Comparison of ENCODE assay signal across 16 cellular contexts in genomic region chr16:80981103-80981502, GRCh38. TPM values are rescaled to one million over a fixed set of nuclear protein-coding genes. Genes with fewer than 3 reads are reported as not detected.
DNase-seq lines count a peak whose midpoint lies in the region; ATAC-seq and TF ChIP-seq lines count a peak whose summit lies in the region.
"Had no signal": no experiment of that assay in that cellular context is flagged by ENCODE, and none has a peak within 500 bp of the region (broad histone marks: within the 10 kb centered on the region; RNA-seq: fewer than 3 reads in every experiment).

No MANE protein-coding gene starts in this region.

- H3K27ac ChIP-seq in 22Rv1: peak overlapping the region; percentile 33; the same call in 1 of the 2 replicates
- H3K27ac ChIP-seq: A549 had no signal

- ATAC-seq in left lobe of liver (peak; percentile 89), mucosa of descending colon (no peak)
- ATAC-seq in activated T-cell treated with anti-CD3 and anti-CD28 coated beads, Interleukin-2, amount 50 U/mL, for 72 hours (replicated peaks in 1 of 2): no peak
- ATAC-seq: A549; CD8-positive, alpha-beta T cell had no signal

- no peak overlapping the region for H3K4me3 Mint-ChIP-seq in activated T-cell treated with anti-CD3 and anti-CD28 coated beads, Interleukin-2, amount 50 U/mL, for 72 hours
- H3K4me3 Mint-ChIP-seq: CD14-positive monocyte; CD8-positive, alpha-beta T cell; H9 had no signal

- peaks cover 7% of the 10 kb centered on the region for H3K4me1 ChIP-seq in mucosa of descending colon (ENCODE audit: low read depth)

- no peaks in the 10 kb centered on the region for H3K4me1 Mint-ChIP-seq in activated T-cell treated with anti-CD3 and anti-CD28 coated beads, Interleukin-2, amount 50 U/mL, for 72 hours (ENCODE audit: low read depth)
- H3K4me1 Mint-ChIP-seq: CD14-positive monocyte had no signal

- H3K27me3 Mint-ChIP-seq in activated T-cell treated with anti-CD3 and anti-CD28 coated beads, Interleukin-2, amount 50 U/mL, for 72 hours (ENCODE audit: low read depth): no peaks in the 10 kb centered on the region

- H3K36me3 ChIP-seq in mucosa of descending colon (ENCODE audit: low read depth): no peaks in the 10 kb centered on the region

- TF ChIP-seq CTCF in 22Rv1 (IDR thresholded peaks at IDR 0.05) (no peak), LNCaP clone FGC (IDR thresholded peaks at IDR 0.05; ENCODE audit: control insufficient read depth, extremely low read depth, insufficient read depth) (no peak), mucosa of descending colon (IDR thresholded peaks at IDR 0.05) (no peak)

- H3K9me3 ChIP-seq in mucosa of descending colon: no peaks in the 10 kb centered on the region
- H3K9me3 ChIP-seq: A549 had no signal

- peaks cover 3 to 6% of the 10 kb centered on the region in 2 donors for H3K36me3 Mint-ChIP-seq in activated T-cell treated with anti-CD3 and anti-CD28 coated beads, Interleukin-2, amount 50 U/mL, for 72 hours (ENCODE audit: insufficient read depth in 2 of 2)

- DNase-seq in LNCaP clone FGC (ENCODE audit: low read depth) (peak; percentile 79), left lobe of liver (ENCODE audit: low spot score) (peak; percentile 61), midbrain (lab: John Stamatoyannopoulos, UW) (peak; percentile 37), mucosa of descending colon (no peak)
- DNase-seq in activated T-cell treated with anti-CD3 and anti-CD28 coated beads, Interleukin-2, amount 50 U/mL, for 72 hours: no peak
- no peak for DNase-seq in central memory CD4-positive, alpha-beta T cell
- DNase-seq: CD8-positive, alpha-beta T cell; COR-L47; DMS153; DMS79 treated with DMSO at 0.1 percent for 48 hours; GDM1; GOT3; H9 had no signal

- H3K4me3 ChIP-seq in LNCaP clone FGC (ENCODE audit: low read depth, low read length): no peak overlapping the region
- H3K4me3 ChIP-seq in mucosa of descending colon: no peak overlapping the region
- H3K4me3 ChIP-seq: A549 had no signal

- H3K27ac Mint-ChIP-seq in activated T-cell treated with anti-CD3 and anti-CD28 coated beads, Interleukin-2, amount 50 U/mL, for 72 hours: no peak overlapping the region
- H3K27ac Mint-ChIP-seq: CD8-positive, alpha-beta T cell; H9 had no signal

- intact Hi-C loops in mucosa of descending colon (cut with DNase I, micrococcal nuclease): no loop called here

- H3K9me3 Mint-ChIP-seq in activated T-cell treated with anti-CD3 and anti-CD28 coated beads, Interleukin-2, amount 50 U/mL, for 72 hours: no peaks in the 10 kb centered on the region
- H3K9me3 Mint-ChIP-seq: CD8-positive, alpha-beta T cell; H9 had no signal

RNA-seq across cellular contexts. Expression of gene CMC2, which starts 25.6 kb away (rescaled TPM):
- total RNA-seq in left lobe of liver: 36.8 TPM
- total RNA-seq in mucosa of descending colon: 10 to 100 TPM; 42.1 to 52.7 (median 51.9) TPM
- total RNA-seq in activated T-cell treated with anti-CD3 and anti-CD28 coated beads, Interleukin-2, amount 50 U/mL, for 72 hours: 100 to 1,000 TPM; 114 to 121 TPM

RNA-seq across cellular contexts. Expression of gene CENPN, which starts 25.9 kb away (rescaled TPM):
- total RNA-seq in left lobe of liver (7.6 TPM), mucosa of descending colon (10 to 100 TPM in 1 of 3 donors, 1 to 10 TPM in 2; 7.1 to 13.4 (median 7.6) TPM)
- 10 to 100 TPM; 62.0 to 64.1 TPM for total RNA-seq in activated T-cell treated with anti-CD3 and anti-CD28 coated beads, Interleukin-2, amount 50 U/mL, for 72 hours

RNA-seq across cellular contexts. Expression of gene ATMIN, which starts 54.5 kb away (rescaled TPM):
- total RNA-seq in left lobe of liver (13.7 TPM), mucosa of descending colon (10 to 100 TPM; 27.3 to 34.0 (median 31.4) TPM)
- 10 to 100 TPM; 19.2 to 23.9 TPM for total RNA-seq in activated T-cell treated with anti-CD3 and anti-CD28 coated beads, Interleukin-2, amount 50 U/mL, for 72 hours

Comparison
In these comparisons a context has a peak if more than half of its experiments do, and no peak if none do; other contexts are left out.
1. DNase-seq: peak in LNCaP clone FGC (single experiment), left lobe of liver (single experiment) and midbrain (single experiment); none in mucosa of descending colon (0 of 3), activated T-cell treated with anti-CD3 and anti-CD28 coated beads, Interleukin-2, amount 50 U/mL, for 72 hours (0 of 2) and central memory CD4-positive, alpha-beta T cell (single experiment).